ENCODE assay signal across 25 cellular contexts in genomic region chr2:218799990-218800389, GRCh38. TPM values are rescaled to one million over a fixed set of nuclear protein-coding genes. Genes with fewer than 3 reads are reported as not detected.
DNase-seq lines count a peak whose midpoint lies in the region; ATAC-seq and TF ChIP-seq lines count a peak whose summit lies in the region.
"Had no signal": no experiment of that assay in that cellular context is flagged by ENCODE, and none has a peak within 500 bp of the region (broad histone marks: within the 10 kb centered on the region; RNA-seq: fewer than 3 reads in every experiment).

No MANE protein-coding gene starts in this region.

- no peak overlapping the region for H3K4me3 ChIP-seq in suprapubic skin
- H3K4me3 ChIP-seq: BLaER1 had no signal

- no peak overlapping the region for H3K4me3 Mint-ChIP-seq in WTC11
- H3K4me3 Mint-ChIP-seq: CD4-positive, alpha-beta T cell had no signal

- peak overlapping the region; percentile 18 for H3K27ac ChIP-seq in suprapubic skin
- H3K27ac ChIP-seq: 22Rv1, BLaER1 had no signal

- H3K4me1 ChIP-seq in suprapubic skin = no peaks in the 10 kb centered on the region

- no peaks in the 10 kb centered on the region for H3K36me3 ChIP-seq in suprapubic skin
- H3K36me3 ChIP-seq: BLaER1 had no signal

- POLR2A ChIA-PET in WTC11 (lab: Charles Lee) = no interaction called here

- H3K4me1 Mint-ChIP-seq in WTC11 = peaks cover 19% of the 10 kb centered on the region

- no peak overlapping the region for H3K27ac Mint-ChIP-seq in WTC11
- H3K27ac Mint-ChIP-seq: CD4-positive, alpha-beta T cell had no signal

- H3K9me3 Mint-ChIP-seq in WTC11 = peaks cover 11% of the 10 kb centered on the region
- H3K9me3 Mint-ChIP-seq: CD4-positive, alpha-beta T cell had no signal

- no peak for TF ChIP-seq CTCF in WTC11 (IDR thresholded peaks at IDR 0.05)
- TF ChIP-seq CTCF in suprapubic skin (IDR thresholded peaks at IDR 0.05) = no peak

- no peak for TF ChIP-seq EP300 in suprapubic skin (IDR thresholded peaks at IDR 0.05)

- CTCF ChIA-PET in WTC11 (lab: Charles Lee) = no interaction called here

- no peaks in the 10 kb centered on the region; the same call in 1 of the 2 replicates for H3K27me3 Mint-ChIP-seq in WTC11 (ENCODE audit: low read depth)

- H3K27me3 ChIP-seq in suprapubic skin = no peaks in the 10 kb centered on the region

- no peak for TF ChIP-seq POLR2A in suprapubic skin (IDR thresholded peaks at IDR 0.05)

- WGBS in suprapubic skin = 62% methylated on average over 6 of the region's 6 CpGs

- ATAC-seq in WTC11 (peak; percentile 86), left lobe of liver (peak; percentile 37), HG02759 (IDR thresholded peaks at IDR 0.05; ENCODE audit: unreplicated experiment) (no peak)

- H3K9me3 ChIP-seq in suprapubic skin = peaks cover 3% of the 10 kb centered on the region

- H3K36me3 Mint-ChIP-seq in WTC11 = peaks cover 10% of the 10 kb centered on the region

- peak; percentile 19 for DNase-seq in DMS 273 (lab: John Stamatoyannopoulos, UW; ENCODE audit: unreplicated experiment)
- DNase-seq in DMS 273 treated with DMSO at 0.1 percent for 48 hours (lab: John Stamatoyannopoulos, UW) = no peak
- no peak for DNase-seq in WTC11 (ENCODE audit: low spot score)
- no peak for DNase-seq in left lobe of liver (ENCODE audit: low spot score)
- DNase-seq in suprapubic skin (ENCODE audit: low spot score in 2 of 2) = no peak
- DNase-seq in stimulated activated CD4-positive, alpha-beta T cell treated with anti-CD3 and anti-CD28 coated beads, Interleukin-12 subunit alpha, Interleukin-12 subunit beta, amount 100 ng/mL, for 4 hours = no peak
- no peak for DNase-seq in superior temporal gyrus (ENCODE audit: extremely low spot score)
- DNase-seq: ACHN; Caco-2; CD4-positive, alpha-beta T cell; GDM1; Karpas-422; NCI-H187; NCI-H2107; NCI-H446 treated with DMSO at 0.1 percent for 48 hours; NCI-H526 treated with DMSO at 0.1 percent for 48 hours; OCI-M1; SW 1271 had no signal

TF ChIP-seq in WTC11, 78 proteins besides CTCF, POLR2A, EP300 and RAD21 (continues in another document):
- TF ChIP-seq STAT6 (CRISPR knock-in tag; conservative IDR thresholded peaks at IDR 0.05; ENCODE audit: low read depth) = no peak
- no peak for TF ChIP-seq ELF4 (CRISPR knock-in tag; IDR thresholded peaks at IDR 0.05; ENCODE audit: low read depth)
- no peak for TF ChIP-seq PRDM15 (CRISPR knock-in tag; IDR thresholded peaks at IDR 0.05)
- TF ChIP-seq FOXP4 (CRISPR knock-in tag; IDR thresholded peaks at IDR 0.05) = no peak
- TF ChIP-seq ZNF532 (CRISPR knock-in tag; IDR thresholded peaks at IDR 0.05; ENCODE audit: borderline replicate concordance) = no peak

RNA-seq across cellular contexts. Expression of gene CYP27A1, which starts 18.0 kb away (rescaled TPM):
- total RNA-seq in WTC11 (2021) (5.6 to 9.3 TPM (median 8.1 TPM) in 3 replicates), left lobe of liver (263 TPM), suprapubic skin (10 to 100 TPM; 17.4 to 30.7 (median 21.8) TPM)
- total RNA-seq: HT1080 had no signal

RNA-seq across cellular contexts. Expression of gene PRKAG3, which starts 31.6 kb away (rescaled TPM):
- total RNA-seq in WTC11 (2021) (not detected in 3 replicates), left lobe of liver (not detected), suprapubic skin (under 1 TPM in 1 of 4 donors, not detected in 3; 0.26 TPM)
- total RNA-seq: Caco-2; CD4-positive, alpha-beta T cell; Daoy; H4; HT1080; M059J had no signal

RNA-seq across cellular contexts. Expression of gene WNT6, which starts 59.6 kb away (rescaled TPM):
- total RNA-seq in WTC11 (2021) (not detected in 3 replicates), left lobe of liver (0.28 TPM), suprapubic skin (1 to 10 TPM; 1.4 to 3.7 (median 2.3) TPM)
- total RNA-seq: CD4-positive, alpha-beta T cell; HT1080 had no signal
